8 cellular contexts compared by ENCODE assay signal in genomic region chr16:66618588-66618987, GRCh38. TPM values are rescaled to one million over a fixed set of nuclear protein-coding genes. Genes with fewer than 3 reads are reported as not detected.
DNase-seq lines count a peak whose midpoint lies in the region; ATAC-seq, FAIRE-seq and TF ChIP-seq lines count a peak whose summit lies in the region.

No MANE protein-coding gene starts in this region.

- DNase-seq in EL = peak; percentile 98
- DNase-seq in SJSA1 (ENCODE audit: low read depth in 1 of 2, low spot score in 2 of 2) = peak; percentile 83 to 86
- peak; percentile 93 for DNase-seq in fibroblast of peridontal ligament (ENCODE audit: extremely low read depth)
- DNase-seq in renal cortical epithelial cell (ENCODE audit: low read depth) = peak; percentile 99
- no peak for DNase-seq in D721Med (ENCODE audit: insufficient read length, low spot score)
- no peak for DNase-seq in T-helper 17 cell
- no peak for DNase-seq in HAP-1 (ENCODE audit: low spot score in 2 of 2)

- no peak for ATAC-seq in activated CD4-positive, CD25-positive, alpha-beta regulatory T cell treated with anti-CD3 and anti-CD28 coated beads, Interleukin-2, amount 50 U/mL, for 24 hours
- no peak for ATAC-seq in T-helper 17 cell

- H3K4me3 ChIP-seq in SJSA1 (no peak overlapping the region), HAP-1 (no peak overlapping the region)

- no peaks in the 10 kb centered on the region for H3K36me3 Mint-ChIP-seq in T-helper 17 cell (ENCODE audit: low read depth)

- H3K4me1 Mint-ChIP-seq in T-helper 17 cell = peaks cover 5% of the 10 kb centered on the region

- no peak for TF ChIP-seq CTCF in D721Med (IDR thresholded peaks at IDR 0.05; ENCODE audit: insufficient read depth, missing control alignments)

- H3K27ac ChIP-seq in SJSA1 = peak overlapping the region; percentile 65

- no peaks in the 10 kb centered on the region for H3K9me3 ChIP-seq in SJSA1 (replicated peaks)
- no peaks in the 10 kb centered on the region for H3K9me3 ChIP-seq in T-helper 17 cell (ENCODE audit: control insufficient read depth, low read length, poor library complexity, severe bottlenecking)
- no peaks in the 10 kb centered on the region for H3K9me3 ChIP-seq in HAP-1

- in situ Hi-C loops in HAP-1 (cut with MboI; ENCODE audit: low sequenced_read_pairs) = no loop called here

- FAIRE-seq in D721Med (lab: Jason Lieb, UNC) = no peak

- no peaks in the 10 kb centered on the region; the same call in 1 of the 2 replicates for H3K27me3 ChIP-seq in SJSA1 (replicated peaks)
- H3K27me3 ChIP-seq in HAP-1 (ENCODE audit: low read depth) = no peaks in the 10 kb centered on the region

- no peak overlapping the region for H3K4me3 Mint-ChIP-seq in T-helper 17 cell

- H3K27me3 Mint-ChIP-seq in T-helper 17 cell = no peaks in the 10 kb centered on the region

- no peak overlapping the region for H3K27ac Mint-ChIP-seq in T-helper 17 cell

- H3K36me3 ChIP-seq in SJSA1 (peaks cover 7% of the 10 kb centered on the region), HAP-1 (replicated peaks) (peaks cover 78% of the 10 kb centered on the region)

- H3K4me1 ChIP-seq in SJSA1 (replicated peaks) (peaks cover 25% of the 10 kb centered on the region), HAP-1 (no peaks in the 10 kb centered on the region)

RNA-seq across cellular contexts. Expression of gene CMTM3, which starts 14.1 kb away (rescaled TPM):
- 13.6 and 18.9 TPM in 2 replicates for total RNA-seq in SJSA1 (2014; rRNA removed; shearing (Covaris generic))
- total RNA-seq in renal cortical epithelial cell = 11.6 and 22.2 TPM in 2 replicates
- 10 to 100 TPM; 60.5 to 74.6 TPM for total RNA-seq in T-helper 17 cell

RNA-seq across cellular contexts. Expression of gene CMTM2, which starts 39.3 kb away (rescaled TPM):
- total RNA-seq in SJSA1 (2014; rRNA removed; shearing (Covaris generic)) = 1.6 TPM in 1 of 2 replicates, not detected in the other
- not detected in 2 replicates for total RNA-seq in renal cortical epithelial cell
- under 1 TPM in 1 of 2 donors, not detected in 1; 0.70 TPM for total RNA-seq in T-helper 17 cell

RNA-seq across cellular contexts. Expression of gene CMTM1, which starts 52.3 kb away (rescaled TPM):
- total RNA-seq in SJSA1 (2014; rRNA removed; shearing (Covaris generic)) = 3.5 and 5.4 TPM in 2 replicates
- 2.8 and 6.2 TPM in 2 replicates for total RNA-seq in renal cortical epithelial cell
- 1 to 10 TPM; 3.3 to 3.6 TPM for total RNA-seq in T-helper 17 cell

Comparison
In these comparisons a context has a peak if more than half of its experiments do, and no peak if none do; other contexts are left out.
1. DNase-seq: peak in EL (single experiment), SJSA1 (2 of 2), fibroblast of peridontal ligament (single experiment) and renal cortical epithelial cell (single experiment); none in D721Med (single experiment), T-helper 17 cell (0 of 3) and HAP-1 (0 of 2).